Comparison of ENCODE assay signal across 20 cellular contexts in the genomic region with DNA sequence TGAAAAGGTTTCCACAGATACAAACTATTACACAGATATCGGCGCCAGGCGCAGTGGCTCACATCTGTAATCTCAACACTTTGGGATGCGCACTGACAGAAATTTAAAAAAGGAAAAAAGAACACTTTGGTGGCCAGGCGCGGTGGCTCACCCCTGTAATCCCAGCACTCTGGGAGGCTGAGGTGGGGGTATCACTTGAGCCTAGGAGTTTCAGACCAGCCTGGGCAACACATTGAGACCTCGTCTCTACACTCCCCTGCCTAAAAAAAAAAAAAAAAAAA.
"Had no signal": no experiment of that assay in that cellular context is flagged by ENCODE, and none has a peak within 500 bp of the region (broad histone marks: within the 10 kb centered on the region; RNA-seq: fewer than 3 reads in every experiment).

No MANE protein-coding gene starts in this region.

- H3K27ac ChIP-seq: coronary artery, lower lobe of right lung, skin epidermis, testis, upper lobe of left lung had no signal

- H3K27me3 Mint-ChIP-seq: activated CD4-positive, alpha-beta T cell treated with anti-CD3 and anti-CD28 coated beads, Interleukin-2, amount 10 ng/mL, durations not matched to agents 24 days and 14 days; activated T-cell treated with anti-CD3 and anti-CD28 coated beads, Interleukin-2, amount 50 U/mL, for 24 hours; central memory CD8-positive, alpha-beta T cell; T-cell had no signal

- H3K4me1 ChIP-seq: testis had no signal

- H3K27ac Mint-ChIP-seq: activated CD4-positive, alpha-beta T cell treated with anti-CD3 and anti-CD28 coated beads, Interleukin-2, amount 10 ng/mL, durations not matched to agents 24 days and 14 days; activated CD8-positive, alpha-beta T cell treated with anti-CD3 and anti-CD28 coated beads, Interleukin-2, amount 10 ng/mL, durations not matched to agents 7 days and 5 days; activated naive CD4-positive, alpha-beta T cell treated with anti-CD3 and anti-CD28 coated beads for 36 hours; activated T-cell treated with anti-CD3 and anti-CD28 coated beads, Interleukin-2, amount 50 U/mL, for 24 hours; nephron progenitor cell; T-cell had no signal

- H3K9me3 Mint-ChIP-seq: activated CD4-positive, alpha-beta T cell treated with anti-CD3 and anti-CD28 coated beads, Interleukin-2, amount 10 ng/mL, durations not matched to agents 24 days and 14 days; activated naive CD4-positive, alpha-beta T cell treated with anti-CD3 and anti-CD28 coated beads for 36 hours; activated T-cell treated with anti-CD3 and anti-CD28 coated beads, Interleukin-2, amount 50 U/mL, for 24 hours; central memory CD8-positive, alpha-beta T cell; T-cell had no signal

- ATAC-seq: activated CD8-positive, alpha-beta T cell treated with anti-CD3 and anti-CD28 coated beads, Interleukin-2, amount 10 ng/mL, durations not matched to agents 7 days and 5 days; body of pancreas; lower lobe of right lung; SK-N-SH treated with all-trans-retinoic acid at 6 μM for 48 hours; T-cell had no signal

- H3K4me3 ChIP-seq: body of pancreas, coronary artery, lower lobe of right lung, skin epidermis, testis, upper lobe of left lung had no signal

- H3K36me3 ChIP-seq: lower lobe of right lung, upper lobe of left lung had no signal

- H3K9me3 ChIP-seq: body of pancreas, lower lobe of right lung, testis, upper lobe of left lung had no signal

- H3K27me3 ChIP-seq: body of pancreas, testis, upper lobe of left lung had no signal

- FAIRE-seq: frontal cortex had no signal

- H3K4me3 Mint-ChIP-seq: activated CD4-positive, alpha-beta T cell treated with anti-CD3 and anti-CD28 coated beads, Interleukin-2, amount 10 ng/mL, durations not matched to agents 24 days and 14 days; activated CD8-positive, alpha-beta T cell treated with anti-CD3 and anti-CD28 coated beads, Interleukin-2, amount 10 ng/mL, durations not matched to agents 7 days and 5 days; activated naive CD4-positive, alpha-beta T cell treated with anti-CD3 and anti-CD28 coated beads for 36 hours; activated T-cell treated with anti-CD3 and anti-CD28 coated beads, Interleukin-2, amount 50 U/mL, for 24 hours; central memory CD8-positive, alpha-beta T cell; nephron progenitor cell; T-cell had no signal

- DNase-seq: activated CD4-positive, alpha-beta T cell treated with anti-CD3 and anti-CD28 coated beads, Interleukin-2, amount 10 ng/mL, durations not matched to agents 24 days and 14 days; activated CD8-positive, alpha-beta T cell treated with anti-CD3 and anti-CD28 coated beads, Interleukin-2, amount 10 ng/mL, durations not matched to agents 7 days and 5 days; activated naive CD4-positive, alpha-beta T cell treated with anti-CD3 and anti-CD28 coated beads for 36 hours; activated T-cell treated with anti-CD3 and anti-CD28 coated beads, Interleukin-2, amount 50 U/mL, for 24 hours; body of pancreas; lower lobe of right lung; nephron progenitor cell; occipital lobe; posterior cingulate gyrus; retina; stimulated activated CD4-positive, alpha-beta T cell treated with anti-CD3 and anti-CD28 coated beads, Interleukin-15, amount 100 ng/mL, for 24 hours; stimulated activated CD4-positive, alpha-beta T cell treated with anti-CD3 and anti-CD28 coated beads, Interleukin-4, amount 100 ng/mL, for 1 hour; T-cell; testis; upper lobe of left lung had no signal
